2 cellular contexts compared by ENCODE assay signal in genomic region chr20:3702992-3703391, GRCh38.
TF ChIP-seq lines count a peak whose summit lies in the region.

No MANE protein-coding gene starts in this region.

TF ChIP-seq in SK-N-SH, 30 proteins besides CTCF, POLR2A, EP300 and RAD21 (continued from another document):
- TF ChIP-seq, protein P1, sequence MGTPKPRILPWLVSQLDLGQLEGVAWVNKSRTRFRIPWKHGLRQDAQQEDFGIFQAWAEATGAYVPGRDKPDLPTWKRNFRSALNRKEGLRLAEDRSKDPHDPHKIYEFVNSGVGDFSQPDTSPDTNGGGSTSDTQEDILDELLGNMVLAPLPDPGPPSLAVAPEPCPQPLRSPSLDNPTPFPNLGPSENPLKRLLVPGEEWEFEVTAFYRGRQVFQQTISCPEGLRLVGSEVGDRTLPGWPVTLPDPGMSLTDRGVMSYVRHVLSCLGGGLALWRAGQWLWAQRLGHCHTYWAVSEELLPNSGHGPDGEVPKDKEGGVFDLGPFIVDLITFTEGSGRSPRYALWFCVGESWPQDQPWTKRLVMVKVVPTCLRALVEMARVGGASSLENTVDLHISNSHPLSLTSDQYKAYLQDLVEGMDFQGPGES (IDR thresholded peaks at IDR 0.05; ENCODE audit: low read depth, low read length), result no peak
- no peak for TF ChIP-seq SIN3A (IDR thresholded peaks at IDR 0.05; ENCODE audit: borderline replicate concordance, low read depth, low read length)

TF ChIP-seq in SK-N-SH treated with all-trans-retinoic acid at 6 μM for 48 hours, 23 proteins besides CTCF, POLR2A, EP300 and RAD21 (continued from another document):
- no peak for TF ChIP-seq PATZ1 (CRISPR knock-in tag; IDR thresholded peaks at IDR 0.05; ENCODE audit: borderline replicate concordance)
